ENCODE assay signal across 8 cellular contexts in the genomic region with DNA sequence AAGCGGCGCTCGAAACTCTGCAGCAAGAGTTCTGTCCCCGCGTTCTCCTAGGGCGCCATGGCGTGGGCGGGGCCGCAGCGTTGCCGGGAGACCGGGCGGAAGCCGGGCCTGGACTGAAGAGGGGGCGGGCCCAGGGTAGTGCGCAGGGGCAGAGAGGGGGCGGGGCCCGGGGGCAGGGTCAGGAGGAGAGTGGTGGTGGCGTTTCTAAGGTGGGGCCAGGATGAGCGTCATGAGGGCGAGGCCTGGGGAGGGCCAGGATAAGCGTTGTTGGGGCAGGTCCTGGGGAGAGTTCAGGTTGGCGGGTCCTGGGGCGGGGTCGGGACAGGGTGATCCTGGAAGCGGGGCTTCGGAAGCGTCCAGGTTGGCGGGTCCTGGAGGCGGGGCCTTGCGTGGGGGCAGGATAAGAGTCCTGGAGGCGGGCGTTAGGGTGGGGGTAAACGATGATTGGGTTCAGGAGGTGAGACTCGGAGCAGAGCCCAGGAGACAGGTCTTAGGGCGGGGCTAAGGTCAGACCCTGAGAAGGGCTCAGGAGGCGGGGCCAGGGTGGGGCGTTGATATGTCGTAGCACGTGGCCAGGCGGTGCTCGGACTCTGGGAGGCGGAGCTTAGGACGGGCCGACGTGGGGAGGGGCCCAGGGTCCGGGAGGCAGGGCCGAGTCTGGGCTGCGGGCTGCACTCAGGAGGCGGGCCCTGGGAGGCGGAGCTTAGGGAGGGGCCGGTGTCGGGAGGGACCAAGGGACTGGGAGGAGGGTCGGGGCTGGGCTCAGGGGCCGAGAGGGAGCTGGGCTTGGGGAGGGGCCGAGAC.
A peak's percentile ranks its signal among the peaks of the same experiment; 100 is the strongest.
DNase-seq lines count a peak whose midpoint lies in the region; ATAC-seq and TF ChIP-seq lines count a peak whose summit lies in the region.
"Not testable (repeated sequence)": the region's sequence is repeated elsewhere in the genome, so short reads cannot be mapped to it uniquely, and the experiment has no call there.

No MANE protein-coding gene starts in this region.

- H3K27ac ChIP-seq in coronary artery = peak overlapping the region; percentile 78 to 88

- H3K27me3 Mint-ChIP-seq in activated CD4-positive, alpha-beta T cell treated with anti-CD3 and anti-CD28 coated beads, Interleukin-2, amount 10 ng/mL, durations not matched to agents 7 days and 5 days = not testable (repeated sequence)

- H3K9me3 Mint-ChIP-seq in activated CD4-positive, alpha-beta T cell treated with anti-CD3 and anti-CD28 coated beads, Interleukin-2, amount 10 ng/mL, durations not matched to agents 7 days and 5 days = not testable (repeated sequence)

- H3K4me1 Mint-ChIP-seq in activated CD4-positive, alpha-beta T cell treated with anti-CD3 and anti-CD28 coated beads, Interleukin-2, amount 10 ng/mL, durations not matched to agents 7 days and 5 days = peaks cover 21% of the 10 kb centered on the region

- H3K9me3 ChIP-seq in BE2C = not testable (repeated sequence)

- ATAC-seq in GM19324 (IDR thresholded peaks at IDR 0.05; ENCODE audit: low FRiP score, unreplicated experiment) (peak; percentile 100), HG03460 (IDR thresholded peaks at IDR 0.05; ENCODE audit: unreplicated experiment) (peak; percentile 97)

- CTCF ChIA-PET in activated CD4-positive, alpha-beta T cell treated with anti-CD3 and anti-CD28 coated beads, Interleukin-2, amount 10 ng/mL, durations not matched to agents 7 days and 5 days (lab: Charles Lee) = not testable (repeated sequence)

- H3K36me3 Mint-ChIP-seq in activated CD4-positive, alpha-beta T cell treated with anti-CD3 and anti-CD28 coated beads, Interleukin-2, amount 10 ng/mL, durations not matched to agents 7 days and 5 days (ENCODE audit: low read depth) = not testable (repeated sequence)

- POLR2A ChIA-PET in activated CD4-positive, alpha-beta T cell treated with anti-CD3 and anti-CD28 coated beads, Interleukin-2, amount 10 ng/mL, durations not matched to agents 7 days and 5 days (lab: Charles Lee) = not testable (repeated sequence)

- not testable (repeated sequence) for H3K36me3 ChIP-seq in BE2C

- not testable (repeated sequence) for H3K4me1 ChIP-seq in BE2C

- TF ChIP-seq CTCF in BE2C (IDR thresholded peaks at IDR 0.05; ENCODE audit: low read depth, low read length); coronary artery (IDR thresholded peaks at IDR 0.05): not testable (repeated sequence)

- not testable (repeated sequence) for H3K27me3 ChIP-seq in BE2C

- H3K27ac Mint-ChIP-seq in activated CD4-positive, alpha-beta T cell treated with anti-CD3 and anti-CD28 coated beads, Interleukin-2, amount 10 ng/mL, durations not matched to agents 7 days and 5 days = peak overlapping the region; percentile 98

- DNase-seq in BE2C = peak; percentile 100
- peak; percentile 90 for DNase-seq in NCI-H524 treated with DMSO at 0.1 percent for 48 hours (lab: John Stamatoyannopoulos, UW)
- peak; percentile 98 for DNase-seq in activated CD4-positive, alpha-beta T cell treated with anti-CD3 and anti-CD28 coated beads, Interleukin-2, amount 10 ng/mL, durations not matched to agents 7 days and 5 days
- peak; percentile 100 for DNase-seq in coronary artery (ENCODE audit: low spot score)
- peak; percentile 99 for DNase-seq in left kidney (ENCODE audit: low read depth, low spot score)
- peak; percentile 99 for DNase-seq in stimulated activated CD4-positive, alpha-beta T cell treated with anti-CD3 and anti-CD28 coated beads, Interleukin-2, amount 100 ng/mL, for 24 hours

- peak overlapping the region; percentile 85 for H3K4me3 Mint-ChIP-seq in activated CD4-positive, alpha-beta T cell treated with anti-CD3 and anti-CD28 coated beads, Interleukin-2, amount 10 ng/mL, durations not matched to agents 7 days and 5 days

- H3K4me3 ChIP-seq in BE2C (ENCODE audit: low read depth, low read length) (peak overlapping the region; percentile 66), coronary artery (peak overlapping the region; percentile 83)

Comparison
In these comparisons a context has a peak if more than half of its experiments do, and no peak if none do; other contexts are left out.
1. Peak in every context shown above with its lines: DNase-seq, ATAC-seq, H3K4me3 ChIP-seq and H3K27ac ChIP-seq.